ENCODE assay signal across 13 cellular contexts in genomic region chr12:124592481-124593160, GRCh38. TPM values are rescaled to one million over a fixed set of nuclear protein-coding genes. Genes with fewer than 3 reads are reported as not detected.
DNase-seq lines count a peak whose midpoint lies in the region; ATAC-seq, FAIRE-seq and TF ChIP-seq lines count a peak whose summit lies in the region.
"Had no signal": no experiment of that assay in that cellular context is flagged by ENCODE, and none has a peak within 500 bp of the region (broad histone marks: within the 10 kb centered on the region; RNA-seq: fewer than 3 reads in every experiment).

No MANE protein-coding gene starts in this region.

- ATAC-seq in RWPE2 (ENCODE audit: low read depth): peak; percentile 26; the same call in 1 of the 3 replicates
- no peak for ATAC-seq in GM19035 (IDR thresholded peaks at IDR 0.05; ENCODE audit: unreplicated experiment)
- no peak for ATAC-seq in omental fat pad (ENCODE audit: low FRiP score)
- no peak for ATAC-seq in GM19397 (IDR thresholded peaks at IDR 0.05; ENCODE audit: unreplicated experiment)

- peaks cover 31% of the 10 kb centered on the region for H3K4me1 ChIP-seq in RWPE2 (ENCODE audit: insufficient read depth, poor library complexity, severe bottlenecking)

- DNase-seq in DMS79 treated with DMSO at 0.1 percent for 48 hours (lab: John Stamatoyannopoulos, UW) (peak; percentile 12), H7 (peak; percentile 29), RWPE2 (ENCODE audit: low spot score) (no peak), medulla oblongata (ENCODE audit: extremely low spot score) (peak; percentile 53), omental fat pad (ENCODE audit: low spot score) (no peak), urothelium cell line (ENCODE audit: low spot score) (no peak)
- DNase-seq: Caco-2, H9, NCI-H2107 had no signal

- no peak overlapping the region for H3K4me3 ChIP-seq in H7 (ENCODE audit: insufficient read depth, low read depth, low read length)
- H3K4me3 ChIP-seq in RWPE2 (ENCODE audit: severe bottlenecking): no peak overlapping the region
- H3K4me3 ChIP-seq: ovary, tibial nerve had no signal

- H3K36me3 ChIP-seq in H7 (replicated peaks; ENCODE audit: control insufficient read depth, insufficient read depth, low read length): no peaks in the 10 kb centered on the region
- no peaks in the 10 kb centered on the region for H3K36me3 ChIP-seq in RWPE2 (ENCODE audit: low read depth)
- H3K36me3 ChIP-seq: ovary, tibial nerve had no signal

- TF ChIP-seq CTCF in RWPE2 (IDR thresholded peaks at IDR 0.05; ENCODE audit: poor library complexity, severe bottlenecking): no peak
- no peak for TF ChIP-seq CTCF in omental fat pad (IDR thresholded peaks at IDR 0.05)

- H3K27me3 ChIP-seq in H7 (ENCODE audit: control insufficient read depth, insufficient read depth, low read length) (no peaks in the 10 kb centered on the region), RWPE2 (ENCODE audit: insufficient read depth, poor library complexity, severe bottlenecking) (no peaks in the 10 kb centered on the region)
- H3K27me3 ChIP-seq: ovary, tibial nerve had no signal

- H3K27ac ChIP-seq in RWPE2 (ENCODE audit: poor library complexity, severe bottlenecking): peak overlapping the region; percentile 59

- FAIRE-seq in urothelium cell line (lab: Jason Lieb, UNC): no peak

- H3K9me3 ChIP-seq in RWPE2 (ENCODE audit: severe bottlenecking): no peaks in the 10 kb centered on the region
- H3K9me3 ChIP-seq: ovary had no signal

RNA-seq across cellular contexts. Expression of gene NCOR2, which starts 25.2 kb away (rescaled TPM):
- total RNA-seq in H7 (2014; rRNA removed; shearing (Covaris generic)): 25.1 and 27.2 TPM in 2 replicates
- total RNA-seq in omental fat pad: 10 to 100 TPM; 53.4 to 85.3 (median 71.9) TPM

Comparison
In these comparisons a context has a peak if more than half of its experiments do, and no peak if none do; other contexts are left out.
1. DNase-seq: peak in DMS79 treated with DMSO at 0.1 percent for 48 hours (single experiment), H7 (single experiment) and medulla oblongata (single experiment); none in RWPE2 (single experiment), omental fat pad (single experiment) and urothelium cell line (single experiment).